Comparison of ENCODE assay signal across 36 cellular contexts in the genomic region with DNA sequence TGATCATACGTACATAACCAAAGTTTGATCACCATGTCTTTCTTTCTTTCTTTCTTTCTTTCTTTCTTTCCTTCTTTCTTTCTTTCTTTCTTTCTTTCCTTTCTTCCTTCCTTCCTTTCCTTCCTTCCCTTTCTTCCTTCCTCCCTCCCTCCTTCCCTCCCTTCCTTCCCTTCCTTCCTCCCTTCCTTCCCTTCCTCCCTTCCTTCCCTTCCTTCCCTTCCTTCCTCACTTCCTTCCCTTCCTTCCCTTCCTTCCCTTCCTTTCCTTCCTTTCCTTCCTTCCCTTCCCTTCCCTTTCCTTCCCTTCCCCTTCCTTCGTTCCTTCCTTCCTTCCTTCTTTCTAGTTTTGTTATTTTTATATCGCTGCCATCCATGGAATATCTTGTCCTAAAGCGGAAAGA.
DNase-seq lines count a peak whose midpoint lies in the region; ATAC-seq, FAIRE-seq and TF ChIP-seq lines count a peak whose summit lies in the region.
"Had no signal": no experiment of that assay in that cellular context is flagged by ENCODE, and none has a peak within 500 bp of the region (broad histone marks: within the 10 kb centered on the region; RNA-seq: fewer than 3 reads in every experiment).

No MANE protein-coding gene starts in this region.

- H3K9me3 Mint-ChIP-seq in Calu3 (ENCODE audit: low read depth, unreplicated experiment) = peaks cover 6% of the 10 kb centered on the region

- no peaks in the 10 kb centered on the region for H3K27me3 Mint-ChIP-seq in Calu3 (ENCODE audit: unreplicated experiment)
- H3K27me3 Mint-ChIP-seq: B cell; CD4-positive, alpha-beta memory T cell; CD4-positive, alpha-beta T cell; CD4-positive, CD25-positive, alpha-beta regulatory T cell had no signal

- no peaks in the 10 kb centered on the region for H3K4me1 ChIP-seq in HepG2 (ENCODE audit: insufficient read depth, low read length)
- H3K4me1 ChIP-seq in right lobe of liver = no peaks in the 10 kb centered on the region
- no peaks in the 10 kb centered on the region for H3K4me1 ChIP-seq in HEK293 (ENCODE audit: control insufficient read depth, insufficient read depth, low read length)
- no peaks in the 10 kb centered on the region for H3K4me1 ChIP-seq in hepatocyte (ENCODE audit: insufficient read depth)
- H3K4me1 ChIP-seq: A549; BE2C; BLaER1; BLaER1 treated with 17β-estradiol and CSF1 and Interleukin-3, amounts not matched to agents 10 nM and 100 nM; Caco-2 had no signal

- peak overlapping the region; percentile 70 for H3K27ac Mint-ChIP-seq in Calu3 (ENCODE audit: unreplicated experiment)
- H3K27ac Mint-ChIP-seq: B cell; CD14-positive monocyte; CD4-positive, alpha-beta memory T cell; CD4-positive, alpha-beta T cell; CD4-positive, CD25-positive, alpha-beta regulatory T cell; CD8-positive, alpha-beta memory T cell; CD8-positive, alpha-beta T cell had no signal

- in situ Hi-C loops in HepG2 (cut with HindIII; ENCODE audit: extremely low pct_ligation_motif_present, low pct_unique_long_range_greater_than_20kb) = no loop called here

- H3K79me2 ChIP-seq in HepG2 (ENCODE audit: insufficient read depth, low read length) (no peaks in the 10 kb centered on the region), hepatocyte (no peaks in the 10 kb centered on the region)

- H3K27ac ChIP-seq in HepG2 (ENCODE audit: extremely low read length, insufficient read depth, low read length) = no peak overlapping the region
- H3K27ac ChIP-seq in right lobe of liver = no peak overlapping the region
- no peak overlapping the region for H3K27ac ChIP-seq in HEK293 (ENCODE audit: extremely low read depth, low read depth, low read length)
- no peak overlapping the region for H3K27ac ChIP-seq in hepatocyte
- H3K27ac ChIP-seq: 22Rv1; A549; BLaER1; BLaER1 treated with 17β-estradiol and CSF1 and Interleukin-3, amounts not matched to agents 10 nM and 100 nM; C4-2B had no signal

- H3K36me3 ChIP-seq in HepG2 (replicated peaks in 1 of 2; ENCODE audit: control insufficient read depth in 1 of 2, insufficient read depth in 2 of 2, low read length in 2 of 2) (no peaks in the 10 kb centered on the region), right lobe of liver (no peaks in the 10 kb centered on the region), HEK293 (ENCODE audit: control insufficient read depth in 2 of 2, insufficient read depth in 1 of 2, low read length in 2 of 2) (no peaks in the 10 kb centered on the region), hepatocyte (replicated peaks; ENCODE audit: insufficient read depth, low read depth) (no peaks in the 10 kb centered on the region)
- H3K36me3 ChIP-seq: BE2C; BLaER1; BLaER1 treated with 17β-estradiol and CSF1 and Interleukin-3, amounts not matched to agents 10 nM and 100 nM had no signal

- TF ChIP-seq POLR2A in HepG2 (IDR thresholded peaks at IDR 0.05; ENCODE audit: insufficient read depth in 1 of 2, low read depth in 2 of 2, low read length in 2 of 2) = no peak
- TF ChIP-seq POLR2A in right lobe of liver (IDR thresholded peaks at IDR 0.05) = no peak

- H3K36me3 Mint-ChIP-seq in Calu3 (ENCODE audit: insufficient read depth, unreplicated experiment) = no peaks in the 10 kb centered on the region
- H3K36me3 Mint-ChIP-seq: CD14-positive monocyte; CD4-positive, alpha-beta memory T cell; CD4-positive, CD25-positive, alpha-beta regulatory T cell; CD8-positive, alpha-beta memory T cell; CD8-positive, alpha-beta T cell had no signal

- H3K4me1 Mint-ChIP-seq in Calu3 (ENCODE audit: low read depth, unreplicated experiment) = peaks cover 44% of the 10 kb centered on the region
- H3K4me1 Mint-ChIP-seq: B cell; CD14-positive monocyte; CD4-positive, alpha-beta memory T cell; CD4-positive, CD25-positive, alpha-beta regulatory T cell; CD8-positive, alpha-beta memory T cell had no signal

- intact Hi-C loops in HepG2 (cut with micrococcal nuclease; ENCODE audit: unreplicated experiment) = no loop called here
- intact Hi-C loops in right lobe of liver (cut with DNase I) = no loop called here
- intact Hi-C loops in Calu3 (cut with micrococcal nuclease; ENCODE audit: unreplicated experiment) = loop anchor here (1.0 to 5.0 kb wide), 2 partner anchors 175 to 279 kb away; no protein-coding TSS in a partner anchor

- H3K27me3 ChIP-seq in HepG2 (ENCODE audit: control insufficient read depth in 1 of 2, insufficient read depth in 2 of 2, low read length in 2 of 2) (no peaks in the 10 kb centered on the region), right lobe of liver (no peaks in the 10 kb centered on the region), hepatocyte (no peaks in the 10 kb centered on the region)
- H3K27me3 ChIP-seq: BE2C; BLaER1; BLaER1 treated with 17β-estradiol and CSF1 and Interleukin-3, amounts not matched to agents 10 nM and 100 nM had no signal

- TF ChIP-seq EP300 in HepG2 (IDR thresholded peaks at IDR 0.05; ENCODE audit: low read depth in 2 of 2, low read length in 2 of 2) (no peak), HepG2 (CRISPR knock-in tag; IDR thresholded peaks at IDR 0.05; ENCODE audit: borderline replicate concordance) (no peak)

- ATAC-seq in HepG2 (no peak), right lobe of liver (no peak), GM21515 (IDR thresholded peaks at IDR 0.05; ENCODE audit: unreplicated experiment) (no peak)
- ATAC-seq: A549; CD8-positive, alpha-beta T cell had no signal

- H3K9ac ChIP-seq in HepG2 (ENCODE audit: insufficient read depth, low read depth, low read length) = no peak overlapping the region
- H3K9ac ChIP-seq: BLaER1; BLaER1 treated with 17β-estradiol and CSF1 and Interleukin-3, amounts not matched to agents 10 nM and 100 nM had no signal

- FAIRE-seq in HepG2 (lab: Jason Lieb, UNC) = no peak
- FAIRE-seq: A204.1, A549, D721Med had no signal

- 34% methylated on average over 4 of the region's 4 CpGs for WGBS in HepG2 (ENCODE audit: low lambda C conversion rate)
- 63% methylated on average over 4 of the region's 4 CpGs for WGBS in right lobe of liver (ENCODE audit: insufficient coverage, low coverage, low lambda C conversion rate, missing lambda C conversion rate)
- 67% methylated on average over 4 of the region's 4 CpGs for WGBS in hepatocyte (ENCODE audit: low lambda C conversion rate, missing lambda C conversion rate)

- CTCF ChIA-PET in HepG2 (lab: Yijun Ruan, JAX; ENCODE audit: low intra/inter-chr PET ratio, low total read pairs) (no interaction called here), Calu3 (lab: Charles Lee) (no interaction called here), HEK293 (lab: Yijun Ruan, JAX) (no interaction called here)

- TF ChIP-seq CTCF in HepG2 (CRISPR knock-in tag; IDR thresholded peaks at IDR 0.05) (no peak), right lobe of liver (IDR thresholded peaks at IDR 0.05) (no peak), Calu3 (IDR thresholded peaks at IDR 0.05; ENCODE audit: unreplicated experiment) (no peak), HEK293 (tag by site-specific recombination; IDR thresholded peaks at IDR 0.05) (no peak), hepatocyte (IDR thresholded peaks at IDR 0.05; ENCODE audit: poor library complexity) (no peak)

- H3K4me3 Mint-ChIP-seq in Calu3 (ENCODE audit: low read depth, unreplicated experiment) = no peak overlapping the region
- H3K4me3 Mint-ChIP-seq: B cell; CD14-positive monocyte; CD4-positive, alpha-beta memory T cell; CD4-positive, alpha-beta T cell; CD4-positive, CD25-positive, alpha-beta regulatory T cell; CD8-positive, alpha-beta memory T cell; CD8-positive, alpha-beta T cell had no signal

- no peaks in the 10 kb centered on the region for H3K9me3 ChIP-seq in HepG2 (ENCODE audit: low read length)
- no peaks in the 10 kb centered on the region for H3K9me3 ChIP-seq in right lobe of liver
- no peaks in the 10 kb centered on the region for H3K9me3 ChIP-seq in HEK293 (ENCODE audit: control insufficient read depth, insufficient read depth, low read depth, low read length)
- no peaks in the 10 kb centered on the region for H3K9me3 ChIP-seq in hepatocyte (ENCODE audit: low read depth)
- H3K9me3 ChIP-seq: A549; BE2C; BLaER1; BLaER1 treated with 17β-estradiol and CSF1 and Interleukin-3, amounts not matched to agents 10 nM and 100 nM; Caco-2 had no signal

- no peaks in the 10 kb centered on the region for H4K20me1 ChIP-seq in HepG2 (ENCODE audit: insufficient read depth, low read length)
- H4K20me1 ChIP-seq in hepatocyte (ENCODE audit: insufficient read depth, poor library complexity, severe bottlenecking) = no peaks in the 10 kb centered on the region
- H4K20me1 ChIP-seq: BLaER1; BLaER1 treated with 17β-estradiol and CSF1 and Interleukin-3, amounts not matched to agents 10 nM and 100 nM had no signal

- BruUV-seq in HepG2 (replicated peaks; lab: Mats Ljungman, UMichigan) (no TSS peak), Calu3 (replicated peaks; lab: Mats Ljungman, UMichigan) (no TSS peak)

- POLR2A ChIA-PET in HepG2 (lab: Yijun Ruan, JAX) = no interaction called here
- POLR2A ChIA-PET in HEK293 (lab: Yijun Ruan, JAX) = no interaction called here

- DNase-seq in HepG2 (ENCODE audit: low spot score) (no peak), right lobe of liver (no peak), Calu3 (no peak), left kidney (ENCODE audit: low read depth, low spot score) (peak; percentile 5), hepatocyte (ENCODE audit: low spot score) (no peak), HUDEP-2 (lab: John Stamatoyannopoulos, UW; ENCODE audit: unreplicated experiment in 76 of 76) (no peak)
- DNase-seq: 8988T; ACHN; AML-193; BE2C; C1 segment of cervical spinal cord; Caco-2; CD4-positive, alpha-beta memory T cell; CD4-positive, alpha-beta T cell; CD4-positive, CD25-positive, alpha-beta regulatory T cell; CD8-positive, alpha-beta memory T cell; CD8-positive, alpha-beta T cell; COR-L47; DMS 273 treated with DMSO at 0.1 percent for 48 hours; DMS153; DMS53; DMS79; DMS79 treated with DMSO at 0.1 percent for 48 hours; DND-41; EL had no signal

- no peaks in the 10 kb centered on the region for H3K9me2 ChIP-seq in hepatocyte (replicated peaks; ENCODE audit: insufficient read depth)

- H3K4me3 ChIP-seq in HepG2 (replicated peaks in 1 of 3; ENCODE audit: insufficient read depth in 1 of 3, low read depth in 2 of 3, low read length in 3 of 3) (no peak overlapping the region), right lobe of liver (no peak overlapping the region), HEK293 (ENCODE audit: low read depth, low read length) (no peak overlapping the region), hepatocyte (no peak overlapping the region)
- H3K4me3 ChIP-seq: A549; BLaER1; BLaER1 treated with 17β-estradiol and CSF1 and Interleukin-3, amounts not matched to agents 10 nM and 100 nM had no signal

- TF ChIP-seq RAD21 in HepG2 (CRISPR knock-in tag; IDR thresholded peaks at IDR 0.05) = no peak

- H3K4me2 ChIP-seq in HepG2 (ENCODE audit: low read depth, low read length) (no peak overlapping the region), hepatocyte (no peak overlapping the region)
- H3K4me2 ChIP-seq: A549; BLaER1; BLaER1 treated with 17β-estradiol and CSF1 and Interleukin-3, amounts not matched to agents 10 nM and 100 nM had no signal

- H2AFZ ChIP-seq in HepG2 (ENCODE audit: low read length) (no peak overlapping the region), hepatocyte (no peak overlapping the region)

TF ChIP-seq in HepG2, 621 proteins besides CTCF, POLR2A, EP300 and RAD21 (continues in another document):
- no peak for TF ChIP-seq PRPF4 (IDR thresholded peaks at IDR 0.05; ENCODE audit: low read depth, low read length, poor library complexity, severe bottlenecking)

TF ChIP-seq in HEK293, 187 proteins besides CTCF, POLR2A, EP300 and RAD21:
- no peak for TF ChIP-seq ZNF626 (tag by site-specific recombination; IDR thresholded peaks at IDR 0.05)
- peak; percentile 30; the same call in 1 of the 2 replicates for TF ChIP-seq ZNF366 (tag by site-specific recombination; conservative IDR thresholded peaks at IDR 0.05)
